Comparison of ENCODE assay signal across 8 cellular contexts in the genomic region with DNA sequence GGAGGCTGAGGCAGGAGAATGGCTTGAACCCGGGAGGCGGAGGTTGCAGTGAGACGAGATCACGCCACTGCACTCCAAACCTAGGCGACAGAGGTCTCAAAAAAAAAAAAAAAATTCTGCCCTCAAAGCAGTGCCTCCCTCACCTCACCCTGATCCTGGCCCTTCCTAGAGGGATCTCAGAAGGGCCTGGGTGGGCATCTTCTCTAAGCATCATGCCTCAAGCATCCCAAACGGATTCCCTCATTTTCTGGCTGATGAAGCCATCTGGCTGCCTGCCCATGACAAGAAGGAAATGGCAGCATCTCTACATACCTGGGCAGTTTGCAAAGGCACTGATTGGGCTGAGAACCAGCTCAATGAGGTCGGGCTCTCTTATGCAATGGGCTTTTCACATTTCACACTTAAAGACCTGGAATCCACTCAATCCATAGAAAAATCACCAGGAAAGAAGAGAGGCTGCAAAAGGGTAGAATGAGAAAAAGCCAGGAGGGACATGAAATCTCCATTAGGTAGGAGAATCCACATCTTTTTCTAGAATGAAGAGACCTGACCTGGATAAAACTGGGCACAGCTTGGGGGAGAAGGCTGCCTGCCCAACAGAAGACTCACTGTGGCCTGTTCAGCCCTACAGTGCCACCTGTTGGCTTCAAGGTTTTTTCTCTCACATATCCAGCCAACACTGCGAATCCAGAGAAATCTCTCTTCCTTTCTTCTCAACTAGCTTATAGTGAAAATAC. TPM values are rescaled to one million over a fixed set of nuclear protein-coding genes. Genes with fewer than 3 reads are reported as not detected.
DNase-seq lines count a peak whose midpoint lies in the region; ATAC-seq lines count a peak whose summit lies in the region.

No MANE protein-coding gene starts in this region.

- H3K4me1 Mint-ChIP-seq in activated naive CD4-positive, alpha-beta T cell treated with anti-CD3 and anti-CD28 coated beads, Interleukin-2, amount 10 ng/mL, durations not matched to agents 7 days and 5 days, result peaks cover 20% of the 10 kb centered on the region
- H3K4me1 Mint-ChIP-seq in activated T-helper 17 cell treated with anti-CD3 and anti-CD28 coated beads, Interleukin-2, amount 50 U/mL, for 72 hours, result no peaks in the 10 kb centered on the region
- peaks cover 10% of the 10 kb centered on the region for H3K4me1 Mint-ChIP-seq in stimulated activated naive CD8-positive, alpha-beta T cell treated with anti-CD3 and anti-CD28 coated beads, Interleukin-15, amount 100 ng/mL, for 72 hours
- peaks cover 0 to 7% of the 10 kb centered on the region in 2 donors for H3K4me1 Mint-ChIP-seq in immature natural killer cell

- H3K4me3 Mint-ChIP-seq in activated naive CD4-positive, alpha-beta T cell treated with anti-CD3 and anti-CD28 coated beads, Interleukin-2, amount 10 ng/mL, durations not matched to agents 7 days and 5 days, result no peak overlapping the region
- H3K4me3 Mint-ChIP-seq in activated T-helper 17 cell treated with anti-CD3 and anti-CD28 coated beads, Interleukin-2, amount 50 U/mL, for 72 hours, result no peak overlapping the region
- H3K4me3 Mint-ChIP-seq in stimulated activated naive CD8-positive, alpha-beta T cell treated with anti-CD3 and anti-CD28 coated beads, Interleukin-15, amount 100 ng/mL, for 72 hours, result no peak overlapping the region
- H3K4me3 Mint-ChIP-seq in immature natural killer cell, result no peak overlapping the region

- H3K27me3 Mint-ChIP-seq in activated naive CD4-positive, alpha-beta T cell treated with anti-CD3 and anti-CD28 coated beads, Interleukin-2, amount 10 ng/mL, durations not matched to agents 7 days and 5 days, result peaks cover 4% of the 10 kb centered on the region
- peaks cover 10% of the 10 kb centered on the region for H3K27me3 Mint-ChIP-seq in activated T-helper 17 cell treated with anti-CD3 and anti-CD28 coated beads, Interleukin-2, amount 50 U/mL, for 72 hours
- H3K27me3 Mint-ChIP-seq in stimulated activated naive CD8-positive, alpha-beta T cell treated with anti-CD3 and anti-CD28 coated beads, Interleukin-15, amount 100 ng/mL, for 72 hours, result peaks cover 31% of the 10 kb centered on the region
- H3K27me3 Mint-ChIP-seq in immature natural killer cell (ENCODE audit: low read depth in 3 of 3), result peaks cover 0 to 2% (median 0%) of the 10 kb centered on the region in 3 donors

- no peak overlapping the region for H3K27ac Mint-ChIP-seq in activated naive CD4-positive, alpha-beta T cell treated with anti-CD3 and anti-CD28 coated beads, Interleukin-2, amount 10 ng/mL, durations not matched to agents 7 days and 5 days
- H3K27ac Mint-ChIP-seq in activated T-helper 17 cell treated with anti-CD3 and anti-CD28 coated beads, Interleukin-2, amount 50 U/mL, for 72 hours, result no peak overlapping the region
- H3K27ac Mint-ChIP-seq in stimulated activated naive CD8-positive, alpha-beta T cell treated with anti-CD3 and anti-CD28 coated beads, Interleukin-15, amount 100 ng/mL, for 72 hours, result no peak overlapping the region
- H3K27ac Mint-ChIP-seq in immature natural killer cell, result no peak overlapping the region

- DNase-seq in activated naive CD4-positive, alpha-beta T cell treated with anti-CD3 and anti-CD28 coated beads, Interleukin-2, amount 10 ng/mL, durations not matched to agents 7 days and 5 days, result peak; percentile 52
- DNase-seq in activated naive CD4-positive, alpha-beta T cell treated with anti-CD3 and anti-CD28 coated beads, Interleukin-2, amount 50 U/mL, for 16 hours, result no peak
- DNase-seq in M059J (ENCODE audit: low read depth), result peak; percentile 61
- DNase-seq in hippocampal formation (lab: John Stamatoyannopoulos, UW), result peak; percentile 10 to 55
- DNase-seq in stimulated activated naive CD8-positive, alpha-beta T cell treated with anti-CD3 and anti-CD28 coated beads, Interleukin-15, amount 100 ng/mL, for 72 hours, result peak; percentile 27 to 30
- no peak for DNase-seq in immature natural killer cell

- peak; percentile 57 for ATAC-seq in activated T-helper 17 cell treated with anti-CD3 and anti-CD28 coated beads, Interleukin-2, amount 50 U/mL, for 72 hours (replicated peaks)
- peak; percentile 70 for ATAC-seq in stimulated activated naive CD8-positive, alpha-beta T cell treated with anti-CD3 and anti-CD28 coated beads, Interleukin-15, amount 100 ng/mL, for 72 hours
- no peak for ATAC-seq in GM19452 (IDR thresholded peaks at IDR 0.05; ENCODE audit: unreplicated experiment)

- CTCF ChIA-PET in activated naive CD4-positive, alpha-beta T cell treated with anti-CD3 and anti-CD28 coated beads, Interleukin-2, amount 10 ng/mL, durations not matched to agents 7 days and 5 days (lab: Charles Lee), result interaction anchor here (0.6 to 16.0 kb wide), 27 partner anchors 8 to 1049 kb away, joined by 3 to 320 read pairs (median 3); no protein-coding TSS in a partner anchor

- H3K36me3 Mint-ChIP-seq in activated naive CD4-positive, alpha-beta T cell treated with anti-CD3 and anti-CD28 coated beads, Interleukin-2, amount 10 ng/mL, durations not matched to agents 7 days and 5 days, result peaks cover 3% of the 10 kb centered on the region
- H3K36me3 Mint-ChIP-seq in activated T-helper 17 cell treated with anti-CD3 and anti-CD28 coated beads, Interleukin-2, amount 50 U/mL, for 72 hours (ENCODE audit: low read depth), result no peaks in the 10 kb centered on the region
- H3K36me3 Mint-ChIP-seq in immature natural killer cell, result peaks cover 11 to 14% (median 14%) of the 10 kb centered on the region in 3 donors

- peaks cover 1% of the 10 kb centered on the region for H3K9me3 Mint-ChIP-seq in activated naive CD4-positive, alpha-beta T cell treated with anti-CD3 and anti-CD28 coated beads, Interleukin-2, amount 10 ng/mL, durations not matched to agents 7 days and 5 days
- no peaks in the 10 kb centered on the region for H3K9me3 Mint-ChIP-seq in activated T-helper 17 cell treated with anti-CD3 and anti-CD28 coated beads, Interleukin-2, amount 50 U/mL, for 72 hours
- no peaks in the 10 kb centered on the region for H3K9me3 Mint-ChIP-seq in stimulated activated naive CD8-positive, alpha-beta T cell treated with anti-CD3 and anti-CD28 coated beads, Interleukin-15, amount 100 ng/mL, for 72 hours
- no peaks in the 10 kb centered on the region for H3K9me3 Mint-ChIP-seq in immature natural killer cell

RNA-seq across cellular contexts. Expression of gene PDLIM1, which starts 48.1 kb away (rescaled TPM):
- 55.3 and 69.1 TPM in 2 replicates for total RNA-seq in M059J (2014; rRNA removed; shearing (Covaris generic))
- 1 to 10 TPM in 1 of 2 donors, under 1 TPM in 1; 0.42 to 3.5 TPM for total RNA-seq in activated T-helper 17 cell treated with anti-CD3 and anti-CD28 coated beads, Interleukin-2, amount 50 U/mL, for 72 hours
- 10 to 100 TPM; 38.9 to 72.9 (median 41.2) TPM for polyA plus RNA-seq in immature natural killer cell

RNA-seq across cellular contexts. Expression of gene ACSM6, which starts 48.7 kb away (rescaled TPM):
- not detected in 2 replicates for total RNA-seq in M059J (2014; rRNA removed; shearing (Covaris generic))
- not detected for total RNA-seq in activated T-helper 17 cell treated with anti-CD3 and anti-CD28 coated beads, Interleukin-2, amount 50 U/mL, for 72 hours
- under 1 TPM in 1 of 3 donors, not detected in 2; 0.10 TPM for polyA plus RNA-seq in immature natural killer cell

Comparison
In these comparisons a context has a peak if more than half of its experiments do, and no peak if none do; other contexts are left out.
1. DNase-seq: peak in activated naive CD4-positive, alpha-beta T cell treated with anti-CD3 and anti-CD28 coated beads, Interleukin-2, amount 10 ng/mL, durations not matched to agents 7 days and 5 days (single experiment), M059J (single experiment), hippocampal formation (2 of 2) and stimulated activated naive CD8-positive, alpha-beta T cell treated with anti-CD3 and anti-CD28 coated beads, Interleukin-15, amount 100 ng/mL, for 72 hours (2 of 2); none in activated naive CD4-positive, alpha-beta T cell treated with anti-CD3 and anti-CD28 coated beads, Interleukin-2, amount 50 U/mL, for 16 hours (single experiment) and immature natural killer cell (0 of 3).
2. RNA of gene PDLIM1, which starts 48.1 kb away (total RNA-seq): 55.3 to 69.1 TPM in M059J; 0.42 to 3.5 TPM in activated T-helper 17 cell treated with anti-CD3 and anti-CD28 coated beads, Interleukin-2, amount 50 U/mL, for 72 hours; every median in the first group is over 10 times any median in the second.